ENCODE assay signal across 8 cellular contexts in the genomic region with DNA sequence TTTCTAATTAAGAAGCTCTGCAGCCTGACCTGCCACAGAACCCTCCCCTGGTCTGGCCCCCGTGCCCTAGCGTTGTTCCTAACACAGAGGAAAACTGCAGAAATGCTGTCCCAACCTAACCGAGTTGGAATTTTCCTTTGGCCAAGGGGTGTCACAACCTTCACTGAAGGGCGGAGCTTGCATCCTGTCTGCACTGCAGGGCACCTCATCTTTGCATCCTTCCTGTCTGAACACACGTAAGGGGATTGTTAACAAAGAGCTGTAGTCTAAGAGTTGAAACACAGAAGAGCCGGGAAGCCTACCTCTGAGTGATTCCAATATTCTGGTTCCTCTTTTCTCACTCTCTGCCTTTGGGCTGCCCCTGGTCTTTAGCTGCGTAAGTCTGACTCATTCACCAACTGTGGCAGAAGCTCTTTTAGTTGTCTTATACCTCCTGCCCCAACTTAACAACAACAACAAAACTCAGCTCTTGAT. TPM values are rescaled to one million over a fixed set of nuclear protein-coding genes. Genes with fewer than 3 reads are reported as not detected.
DNase-seq lines count a peak whose midpoint lies in the region; ATAC-seq and TF ChIP-seq lines count a peak whose summit lies in the region.

No MANE protein-coding gene starts in this region.

- H3K27me3 ChIP-seq in CD4-positive, alpha-beta memory T cell (ENCODE audit: insufficient read depth, low read length), result no peaks in the 10 kb centered on the region

- TF ChIP-seq CTCF in natural killer cell (IDR thresholded peaks at IDR 0.05), result no peak

- ATAC-seq in HG03139 (IDR thresholded peaks at IDR 0.05; ENCODE audit: unreplicated experiment) (peak; percentile 51), natural killer cell (peak; percentile 42 to 52 (median 48))

- H3K36me3 Mint-ChIP-seq in CD4-positive, alpha-beta memory T cell, result no peaks in the 10 kb centered on the region
- H3K36me3 Mint-ChIP-seq in natural killer cell, result no peaks in the 10 kb centered on the region

- peak overlapping the region; percentile 47 to 85 (median 70) for H3K4me3 Mint-ChIP-seq in CD4-positive, alpha-beta memory T cell
- H3K4me3 Mint-ChIP-seq in natural killer cell, result peak overlapping the region; percentile 87

- no peaks in the 10 kb centered on the region for H3K27me3 Mint-ChIP-seq in CD4-positive, alpha-beta memory T cell
- peaks cover 3 to 7% of the 10 kb centered on the region in 2 donors for H3K27me3 Mint-ChIP-seq in natural killer cell (ENCODE audit: low read depth in 2 of 2)

- peaks cover 18 to 37% (median 26%) of the 10 kb centered on the region in 4 donors for H3K4me1 Mint-ChIP-seq in CD4-positive, alpha-beta memory T cell
- H3K4me1 Mint-ChIP-seq in natural killer cell, result peaks cover 31 to 34% of the 10 kb centered on the region in 2 donors

- no peaks in the 10 kb centered on the region for H3K36me3 ChIP-seq in CD4-positive, alpha-beta memory T cell (ENCODE audit: insufficient read depth, low read length)

- H3K9me3 Mint-ChIP-seq in CD4-positive, alpha-beta memory T cell, result peaks cover 0 to 3% (median 0%) of the 10 kb centered on the region in 8 donors
- no peaks in the 10 kb centered on the region for H3K9me3 Mint-ChIP-seq in natural killer cell

- H3K4me1 ChIP-seq in CD4-positive, alpha-beta memory T cell (ENCODE audit: insufficient read depth, low read length), result peaks cover 31% of the 10 kb centered on the region

- H3K27ac Mint-ChIP-seq in CD4-positive, alpha-beta memory T cell, result peak overlapping the region; percentile 36 to 94 (median 75)
- H3K27ac Mint-ChIP-seq in natural killer cell, result peak overlapping the region; percentile 6 to 21

- intact Hi-C loops in CD4-positive, alpha-beta memory T cell (cut with micrococcal nuclease), result no loop called here
- intact Hi-C loops in natural killer cell (cut with micrococcal nuclease), result no loop called here

- POLR2A ChIA-PET in CD4-positive, alpha-beta memory T cell (lab: Charles Lee; ENCODE audit: partially characterized antibody), result interaction anchor here (1.3 to 5.0 kb wide), 2 partner anchors 12 to 148 kb away, joined by 5 to 36 read pairs; a partner anchor contains a TSS

- no peaks in the 10 kb centered on the region for H3K9me3 ChIP-seq in CD4-positive, alpha-beta memory T cell (ENCODE audit: control insufficient read depth in 1 of 2, low read length in 2 of 2)

- CTCF ChIA-PET in CD4-positive, alpha-beta memory T cell (lab: Charles Lee; ENCODE audit: partially characterized antibody), result interaction anchor here (0.9 to 5.2 kb wide), 6 partner anchors 9 to 114 kb away, joined by 3 to 34 read pairs (median 4); no protein-coding TSS in a partner anchor

- H3K27ac ChIP-seq in CD4-positive, alpha-beta memory T cell (ENCODE audit: low read depth, low read length), result no peak overlapping the region
- peak overlapping the region; percentile 94 for H3K27ac ChIP-seq in cingulate gyrus (ENCODE audit: low read depth, low read length)

- no peak overlapping the region for H3K4me3 ChIP-seq in CD4-positive, alpha-beta memory T cell (ENCODE audit: low read length in 2 of 2)

- peak; percentile 7 to 55 (median 19) for DNase-seq in CD4-positive, alpha-beta memory T cell
- DNase-seq in GM19238 (ENCODE audit: insufficient read length, low spot score) (peak; percentile 44), SKM-1 treated with dmso at 0.1 percent for 144 hours (lab: John Stamatoyannopoulos, UW; ENCODE audit: unreplicated experiment) (peak; percentile 91), natural killer cell (no peak), T-helper 9 cell (no peak), occipital lobe (lab: John Stamatoyannopoulos, UW) (no peak)

RNA-seq across cellular contexts. Expression of a gene that starts 1.6 kb away (rescaled TPM):
- total RNA-seq in CD4-positive, alpha-beta memory T cell, result 1 to 10 TPM; 1.1 to 2.1 TPM
- under 1 TPM; 0.72 to 0.75 TPM for polyA plus RNA-seq in CD4-positive, alpha-beta memory T cell
- total RNA-seq in natural killer cell (1 to 10 TPM in 1 of 3 donors, under 1 TPM in 2; 0.26 to 1.0 (median 0.57) TPM), occipital lobe (78.5 TPM)

RNA-seq across cellular contexts. Expression of a gene that starts 20.0 kb away (rescaled TPM):
- not detected for total RNA-seq in CD4-positive, alpha-beta memory T cell
- not detected for polyA plus RNA-seq in CD4-positive, alpha-beta memory T cell
- total RNA-seq in natural killer cell (not detected), occipital lobe (not detected)

RNA-seq across cellular contexts. Expression of a gene that starts 26.2 kb away (rescaled TPM):
- total RNA-seq in CD4-positive, alpha-beta memory T cell, result not detected
- polyA plus RNA-seq in CD4-positive, alpha-beta memory T cell, result not detected
- total RNA-seq in natural killer cell, result not detected
- 0.31 TPM for total RNA-seq in occipital lobe

RNA-seq across cellular contexts. Expression of a gene that starts 27.2 kb away (rescaled TPM):
- not detected for total RNA-seq in CD4-positive, alpha-beta memory T cell
- not detected for polyA plus RNA-seq in CD4-positive, alpha-beta memory T cell
- total RNA-seq in natural killer cell (not detected), occipital lobe (10.3 TPM)

RNA-seq across cellular contexts. Expression of a gene that starts 59.4 kb away (rescaled TPM):
- total RNA-seq in CD4-positive, alpha-beta memory T cell, result 10 to 100 TPM; 14.8 to 18.7 TPM
- polyA plus RNA-seq in CD4-positive, alpha-beta memory T cell, result 10 to 100 TPM; 30.7 to 30.9 TPM
- 1 to 10 TPM; 5.9 to 9.2 (median 7.6) TPM for total RNA-seq in natural killer cell
- 6.9 TPM for total RNA-seq in occipital lobe

Comparison
In these comparisons a context has a peak if more than half of its experiments do, and no peak if none do; other contexts are left out.
1. DNase-seq: peak in CD4-positive, alpha-beta memory T cell (5 of 5), GM19238 (single experiment) and SKM-1 treated with dmso at 0.1 percent for 144 hours (single experiment); none in natural killer cell (single experiment), T-helper 9 cell (single experiment) and occipital lobe (single experiment).
2. RNA of a gene that starts 1.6 kb away (total RNA-seq): 78.5 TPM in occipital lobe (single experiment); 1.1 to 2.1 TPM in CD4-positive, alpha-beta memory T cell and 0.26 to 1.0 TPM in natural killer cell; every median in the first group is over 10 times any median in the second.